11 cellular contexts compared by ENCODE assay signal in genomic region chr1:168623003-168623828, GRCh38. TPM values are rescaled to one million over a fixed set of nuclear protein-coding genes. Genes with fewer than 3 reads are reported as not detected.
DNase-seq lines count a peak whose midpoint lies in the region; ATAC-seq and TF ChIP-seq lines count a peak whose summit lies in the region.
"Had no signal": no experiment of that assay in that cellular context is flagged by ENCODE, and none has a peak within 500 bp of the region (broad histone marks: within the 10 kb centered on the region; RNA-seq: fewer than 3 reads in every experiment).

No MANE protein-coding gene starts in this region.

- H3K36me3 Mint-ChIP-seq in natural killer cell treated with Interleukin-12 subunit alpha and Interleukin-12 subunit beta and Interleukin-15 and Interleukin-18, amount 100 ng/mL, for 72 hours: no peaks in the 10 kb centered on the region
- H3K36me3 Mint-ChIP-seq: activated naive CD4-positive, alpha-beta T cell treated with anti-CD3 and anti-CD28 coated beads, Interleukin-2, amount 10 ng/mL, durations not matched to agents 7 days and 5 days had no signal

- no peaks in the 10 kb centered on the region for H3K9me2 ChIP-seq in GM23248 (ENCODE audit: insufficient read depth)

- no peak overlapping the region; the same call in 1 of the 2 replicates for H3K9ac ChIP-seq in GM23248
- H3K9ac ChIP-seq: KMS-11 had no signal

- no peaks in the 10 kb centered on the region for H3K27me3 ChIP-seq in GM23248 (replicated peaks; ENCODE audit: insufficient read depth)
- no peaks in the 10 kb centered on the region for H3K27me3 ChIP-seq in psoas muscle (ENCODE audit: insufficient read depth in 3 of 3, low read length in 2 of 3)

- H3K36me3 ChIP-seq in GM23248 (ENCODE audit: low read depth): no peaks in the 10 kb centered on the region
- no peaks in the 10 kb centered on the region for H3K36me3 ChIP-seq in psoas muscle (ENCODE audit: insufficient read depth in 1 of 2, low read depth in 1 of 2)

- no peaks in the 10 kb centered on the region for H4K20me1 ChIP-seq in GM23248 (ENCODE audit: insufficient read depth)

- H3F3A ChIP-seq in GM23248 (ENCODE audit: insufficient read depth): peaks cover 27% of the 10 kb centered on the region

- peaks cover 4 to 6% of the 10 kb centered on the region in 2 donors for H3K27me3 Mint-ChIP-seq in natural killer cell treated with Interleukin-12 subunit alpha and Interleukin-12 subunit beta and Interleukin-15 and Interleukin-18, amount 100 ng/mL, for 72 hours

- H3K79me2 ChIP-seq in GM23248 (ENCODE audit: insufficient read depth): no peaks in the 10 kb centered on the region

- 26% methylated on average over 8 of the region's 8 CpGs for WGBS in GM23248 (ENCODE audit: low coverage in 1 of 2, low lambda C conversion rate in 2 of 2, missing lambda C conversion rate in 2 of 2), 2 experiments
- 17 to 28% (median 20%) methylated on average over 8 of the region's 8 CpGs for WGBS in psoas muscle, 3 donors

- peak overlapping the region; percentile 48 for H3K27ac ChIP-seq in GM23248
- peak overlapping the region; percentile 94 for H3K27ac ChIP-seq in psoas muscle
- H3K27ac ChIP-seq: KMS-11 had no signal

- intact Hi-C loops in psoas muscle (cut with DNase I): loop anchor here in 1 of 2 donors (2.0 to 5.0 kb wide), 2 partner anchors 14 to 489 kb away; no protein-coding TSS in a partner anchor

- TF ChIP-seq CTCF in epithelial cell of proximal tubule (conservative IDR thresholded peaks at IDR 0.05; ENCODE audit: low read depth, low read length) (peak; percentile 9), psoas muscle (IDR thresholded peaks at IDR 0.05) (peak; percentile 20)

- H3K4me2 ChIP-seq in GM23248 (ENCODE audit: unreplicated experiment): peak overlapping the region; percentile 58
- H3K4me2 ChIP-seq: KMS-11 had no signal

- no peak overlapping the region for H3K4me3 Mint-ChIP-seq in natural killer cell treated with Interleukin-12 subunit alpha and Interleukin-12 subunit beta and Interleukin-15 and Interleukin-18, amount 100 ng/mL, for 72 hours
- H3K4me3 Mint-ChIP-seq: activated naive CD4-positive, alpha-beta T cell treated with anti-CD3 and anti-CD28 coated beads, Interleukin-2, amount 10 ng/mL, durations not matched to agents 7 days and 5 days had no signal

- no peaks in the 10 kb centered on the region for H3K9me3 Mint-ChIP-seq in natural killer cell treated with Interleukin-12 subunit alpha and Interleukin-12 subunit beta and Interleukin-15 and Interleukin-18, amount 100 ng/mL, for 72 hours
- H3K9me3 Mint-ChIP-seq: activated naive CD4-positive, alpha-beta T cell treated with anti-CD3 and anti-CD28 coated beads, Interleukin-2, amount 10 ng/mL, durations not matched to agents 7 days and 5 days had no signal

- H3K9me3 ChIP-seq in GM23248 (ENCODE audit: low read depth) (no peaks in the 10 kb centered on the region), psoas muscle (no peaks in the 10 kb centered on the region)

- in situ Hi-C loops in GM23248 (cut with MboI): no loop called here

- no peak overlapping the region for H2AFZ ChIP-seq in GM23248

- no peaks in the 10 kb centered on the region for H3K4me1 Mint-ChIP-seq in natural killer cell treated with Interleukin-12 subunit alpha and Interleukin-12 subunit beta and Interleukin-15 and Interleukin-18, amount 100 ng/mL, for 72 hours (ENCODE audit: low read depth in 2 of 2)
- H3K4me1 Mint-ChIP-seq: activated naive CD4-positive, alpha-beta T cell treated with anti-CD3 and anti-CD28 coated beads, Interleukin-2, amount 10 ng/mL, durations not matched to agents 7 days and 5 days had no signal

- H3K4me3 ChIP-seq in GM23248: no peak overlapping the region; the same call in 1 of the 2 replicates
- no peak overlapping the region for H3K4me3 ChIP-seq in epithelial cell of proximal tubule (ENCODE audit: low read depth, low read length)
- peak overlapping the region; percentile 41 for H3K4me3 ChIP-seq in psoas muscle

- no peak overlapping the region for H3K27ac Mint-ChIP-seq in natural killer cell treated with Interleukin-12 subunit alpha and Interleukin-12 subunit beta and Interleukin-15 and Interleukin-18, amount 100 ng/mL, for 72 hours
- H3K27ac Mint-ChIP-seq: activated naive CD4-positive, alpha-beta T cell treated with anti-CD3 and anti-CD28 coated beads, Interleukin-2, amount 10 ng/mL, durations not matched to agents 7 days and 5 days had no signal

- ATAC-seq in psoas muscle (peak; percentile 89 to 92 (median 90)), GM19395 (IDR thresholded peaks at IDR 0.05; ENCODE audit: unreplicated experiment) (no peak), HG03460 (IDR thresholded peaks at IDR 0.05; ENCODE audit: unreplicated experiment) (no peak)
- no peak for ATAC-seq in natural killer cell treated with Interleukin-12 subunit alpha and Interleukin-12 subunit beta and Interleukin-15 and Interleukin-18, amount 100 ng/mL, for 72 hours

- H3K4me1 ChIP-seq in GM23248 (ENCODE audit: insufficient read depth) (peaks cover 33% of the 10 kb centered on the region), psoas muscle (peaks cover 51% of the 10 kb centered on the region)

- peak; percentile 96 for DNase-seq in GM23248
- peak; percentile 45 to 51 for DNase-seq in NOMO-1 (lab: John Stamatoyannopoulos, UW; ENCODE audit: unreplicated experiment in 2 of 2)
- DNase-seq in epithelial cell of proximal tubule (ENCODE audit: low read depth): no peak
- peak; percentile 56 to 78 for DNase-seq in psoas muscle
- DNase-seq in natural killer cell treated with Interleukin-12 subunit alpha and Interleukin-12 subunit beta and Interleukin-15 and Interleukin-18, amount 100 ng/mL, for 72 hours (ENCODE audit: low spot score): no peak
- DNase-seq in NCI-H1105 treated with DMSO at 0.1 percent for 48 hours (lab: John Stamatoyannopoulos, UW): no peak
- DNase-seq: activated naive CD4-positive, alpha-beta T cell treated with anti-CD3 and anti-CD28 coated beads, Interleukin-2, amount 10 ng/mL, durations not matched to agents 7 days and 5 days; stimulated activated CD4-positive, alpha-beta T cell treated with anti-CD3 and anti-CD28 coated beads, Interleukin-12 subunit alpha, Interleukin-12 subunit beta, amount 100 ng/mL, for 4 hours had no signal

RNA-seq across cellular contexts. Expression of gene XCL1, which starts 46.8 kb away (rescaled TPM):
- total RNA-seq in GM23248 (2014; rRNA removed; shearing (Covaris generic)): not detected in 2 replicates
- polyA plus RNA-seq in GM23248 (2016; fragmentation: Nextera tagmentation; extraction: Ambion mirVana): not detected in 2 replicates
- total RNA-seq in epithelial cell of proximal tubule: not detected in 2 replicates
- total RNA-seq in psoas muscle: under 1 TPM in 1 of 4 donors, not detected in 3; 0.28 TPM
- under 1 TPM in 1 of 3 donors, not detected in 2; 0.03 TPM for polyA plus RNA-seq in psoas muscle
- 1 to 10 TPM; 4.1 to 4.4 TPM for total RNA-seq in natural killer cell treated with Interleukin-12 subunit alpha and Interleukin-12 subunit beta and Interleukin-15 and Interleukin-18, amount 100 ng/mL, for 72 hours

Comparison
In these comparisons a context has a peak if more than half of its experiments do, and no peak if none do; other contexts are left out.
1. DNase-seq: peak in GM23248 (single experiment), NOMO-1 (2 of 2) and psoas muscle (2 of 2); none in epithelial cell of proximal tubule (single experiment), natural killer cell treated with Interleukin-12 subunit alpha and Interleukin-12 subunit beta and Interleukin-15 and Interleukin-18, amount 100 ng/mL, for 72 hours (single experiment) and NCI-H1105 treated with DMSO at 0.1 percent for 48 hours (single experiment).
2. ATAC-seq: peak in psoas muscle (4 of 4); none in GM19395 (single experiment), natural killer cell treated with Interleukin-12 subunit alpha and Interleukin-12 subunit beta and Interleukin-15 and Interleukin-18, amount 100 ng/mL, for 72 hours (0 of 2) and HG03460 (single experiment).